Comparison of ENCODE assay signal across 1 cellular context in the genomic region with DNA sequence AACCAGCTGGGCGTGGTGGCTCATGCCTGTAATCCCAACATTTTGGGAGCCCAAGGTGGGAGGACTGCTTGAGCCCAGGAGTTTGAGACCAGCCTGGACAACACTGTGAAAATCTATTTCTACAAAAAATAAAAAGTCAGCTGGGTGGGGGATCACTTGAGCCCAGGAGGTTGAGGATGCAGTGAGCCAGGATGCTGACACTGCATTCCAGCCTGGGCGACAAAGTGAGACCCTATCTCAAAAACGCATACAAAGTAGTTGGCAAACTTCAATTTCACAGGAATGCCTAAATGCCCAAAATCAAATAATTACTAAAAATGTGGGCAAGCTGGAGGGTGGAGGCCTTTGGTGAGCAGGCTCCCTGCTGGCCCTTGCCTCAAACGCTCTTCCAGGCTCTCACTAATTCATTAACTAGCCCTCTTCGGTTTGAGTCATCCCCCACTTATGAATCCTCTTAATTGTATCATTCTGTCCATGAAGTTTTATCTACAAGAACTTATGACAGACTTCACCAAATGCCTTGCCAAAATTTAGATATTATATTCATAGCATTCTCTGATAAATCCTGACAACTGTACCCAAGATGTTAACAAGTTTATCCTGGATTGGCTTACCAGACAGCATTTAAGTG.
TF ChIP-seq lines count a peak whose summit lies in the region.

No MANE protein-coding gene starts in this region.

TF ChIP-seq in WTC11, 78 proteins besides CTCF, POLR2A, EP300 and RAD21:
- TF ChIP-seq SMAD4 (CRISPR knock-in tag; IDR thresholded peaks at IDR 0.05): no peak
